10 cellular contexts compared by ENCODE assay signal in the genomic region with DNA sequence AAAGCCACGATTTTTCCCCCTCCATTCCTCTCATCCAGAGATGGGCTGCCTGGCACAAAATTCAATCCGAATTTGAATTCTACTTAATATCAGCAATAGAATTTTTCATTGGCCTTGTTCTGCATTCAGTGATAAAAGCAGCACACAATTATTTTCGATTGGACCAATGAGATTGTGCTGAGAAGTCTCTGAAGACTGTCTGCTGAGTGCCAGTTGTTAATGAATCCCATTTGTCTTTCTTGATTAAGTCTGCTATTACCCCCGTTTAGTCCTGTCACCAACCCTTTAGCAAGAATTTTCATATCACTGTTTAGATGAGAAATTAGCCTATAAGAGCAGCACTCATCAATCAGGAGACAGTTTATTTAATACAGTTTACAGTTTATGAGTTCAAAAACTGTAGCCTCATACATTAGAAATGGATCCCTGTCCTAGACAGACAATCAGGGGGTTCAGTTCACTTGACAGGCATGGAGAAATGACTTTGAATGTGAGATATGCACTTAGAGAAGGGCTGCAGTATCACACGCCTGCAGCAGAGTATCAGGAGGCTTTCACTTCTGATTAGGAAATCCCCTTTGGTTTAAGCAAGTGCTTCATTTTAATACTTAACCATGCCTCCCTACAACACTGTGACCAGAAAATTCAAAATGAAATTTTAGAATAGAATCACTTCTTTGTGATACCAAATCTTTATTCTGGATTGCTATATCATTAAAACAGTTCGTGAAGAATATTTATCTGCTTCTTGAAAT.
DNase-seq lines count a peak whose midpoint lies in the region; ATAC-seq and TF ChIP-seq lines count a peak whose summit lies in the region.
"Had no signal": no experiment of that assay in that cellular context is flagged by ENCODE, and none has a peak within 500 bp of the region (broad histone marks: within the 10 kb centered on the region; RNA-seq: fewer than 3 reads in every experiment).

No MANE protein-coding gene starts in this region.

- H3K27me3 Mint-ChIP-seq in osteocyte (ENCODE audit: unreplicated experiment), result no peaks in the 10 kb centered on the region
- H3K27me3 Mint-ChIP-seq in activated CD4-positive, alpha-beta T cell treated with anti-CD3 and anti-CD28 coated beads for 36 hours, result no peaks in the 10 kb centered on the region

- ATAC-seq in GM19023 (IDR thresholded peaks at IDR 0.05; ENCODE audit: unreplicated experiment), result peak; percentile 98
- ATAC-seq in HG02763 (IDR thresholded peaks at IDR 0.05; ENCODE audit: unreplicated experiment), result peak; percentile 94
- ATAC-seq in activated CD4-positive, alpha-beta T cell treated with anti-CD3 and anti-CD28 coated beads for 36 hours, result no peak

- peak overlapping the region; percentile 87 for H3K27ac Mint-ChIP-seq in osteocyte (ENCODE audit: unreplicated experiment)
- H3K27ac Mint-ChIP-seq in activated CD4-positive, alpha-beta T cell treated with anti-CD3 and anti-CD28 coated beads for 36 hours, result no peak overlapping the region

- H3K36me3 Mint-ChIP-seq in osteocyte (ENCODE audit: unreplicated experiment), result no peaks in the 10 kb centered on the region
- H3K36me3 Mint-ChIP-seq in activated CD4-positive, alpha-beta T cell treated with anti-CD3 and anti-CD28 coated beads for 36 hours (ENCODE audit: low read depth), result no peaks in the 10 kb centered on the region

- no peaks in the 10 kb centered on the region for H3K9me3 Mint-ChIP-seq in osteocyte (ENCODE audit: unreplicated experiment)
- H3K9me3 Mint-ChIP-seq in activated CD4-positive, alpha-beta T cell treated with anti-CD3 and anti-CD28 coated beads for 36 hours (ENCODE audit: low read depth), result peaks cover 1% of the 10 kb centered on the region

- H3K4me1 Mint-ChIP-seq in osteocyte (ENCODE audit: unreplicated experiment), result peaks cover 29% of the 10 kb centered on the region
- H3K4me1 Mint-ChIP-seq in activated CD4-positive, alpha-beta T cell treated with anti-CD3 and anti-CD28 coated beads for 36 hours, result no peaks in the 10 kb centered on the region

- DNase-seq in OCI-M1 (lab: John Stamatoyannopoulos, UW) (peak; percentile 27), osteocyte (ENCODE audit: extremely low spot score, unreplicated experiment) (no peak), NCI-H2227 treated with DMSO at 0.1 percent for 48 hours (lab: John Stamatoyannopoulos, UW) (no peak), D341Med (ENCODE audit: low spot score) (no peak)
- DNase-seq in stimulated activated CD4-positive, alpha-beta T cell treated with anti-CD3 and anti-CD28 coated beads, Interleukin-4, amount 100 ng/mL, for 4 hours, result no peak
- no peak for DNase-seq in activated CD4-positive, alpha-beta T cell treated with anti-CD3 and anti-CD28 coated beads for 36 hours
- DNase-seq: NCI-H510A treated with DMSO at 0.1 percent for 48 hours; stimulated activated CD4-positive, alpha-beta T cell treated with anti-CD3 and anti-CD28 coated beads, Interleukin-2, amount 100 ng/mL, for 24 hours had no signal

- intact Hi-C loops in activated CD4-positive, alpha-beta T cell treated with anti-CD3 and anti-CD28 coated beads for 36 hours (cut with DNase I, micrococcal nuclease), result no loop called here

- POLR2A ChIA-PET in activated CD4-positive, alpha-beta T cell treated with anti-CD3 and anti-CD28 coated beads for 36 hours (lab: Charles Lee), result no interaction called here

- CTCF ChIA-PET in activated CD4-positive, alpha-beta T cell treated with anti-CD3 and anti-CD28 coated beads for 36 hours (lab: Charles Lee), result no interaction called here

- TF ChIP-seq CTCF in osteocyte (IDR thresholded peaks at IDR 0.05), result no peak

- H3K4me3 Mint-ChIP-seq in osteocyte (ENCODE audit: unreplicated experiment), result no peak overlapping the region
- H3K4me3 Mint-ChIP-seq in activated CD4-positive, alpha-beta T cell treated with anti-CD3 and anti-CD28 coated beads for 36 hours, result no peak overlapping the region
